ENCODE assay signal across 19 cellular contexts in genomic region chr14:38047518-38047917, GRCh38.
"Had no signal": no experiment of that assay in that cellular context is flagged by ENCODE, and none has a peak within 500 bp of the region (broad histone marks: within the 10 kb centered on the region; RNA-seq: fewer than 3 reads in every experiment).

No MANE protein-coding gene starts in this region.

- ATAC-seq: activated CD4-positive, CD25-positive, alpha-beta regulatory T cell treated with anti-CD3 and anti-CD28 coated beads, Interleukin-2, amount 50 U/mL, for 24 hours; activated naive CD8-positive, alpha-beta T cell treated with anti-CD3 and anti-CD28 coated beads, Interleukin-2, amount 50 U/mL, for 24 hours; activated T-cell treated with anti-CD3 and anti-CD28 coated beads, Interleukin-2, amount 50 U/mL, for 4 hours; gastrocnemius medialis had no signal

- DNase-seq: activated CD4-positive, alpha-beta T cell treated with anti-CD3 and anti-CD28 coated beads, Interleukin-2, amount 10 ng/mL, durations not matched to agents 7 days and 5 days; activated CD8-positive, alpha-beta memory T cell treated with anti-CD3 and anti-CD28 coated beads, Interleukin-2, amount 50 U/mL, for 4 hours; activated naive CD4-positive, alpha-beta T cell treated with anti-CD3 and anti-CD28 coated beads for 36 hours; activated naive CD8-positive, alpha-beta T cell treated with anti-CD3 and anti-CD28 coated beads, Interleukin-2, amount 50 U/mL, for 24 hours; activated T-cell treated with anti-CD3 and anti-CD28 coated beads, Interleukin-2, amount 50 U/mL, for 4 hours; anterior cingulate cortex; gastrocnemius medialis; head of caudate nucleus; kidney; left ventricle myocardium inferior; mammary epithelial cell; midbrain; stimulated activated CD4-positive, alpha-beta T cell treated with anti-CD3 and anti-CD28 coated beads, Interleukin-15, amount 100 ng/mL, for 24 hours; stimulated activated CD4-positive, alpha-beta T cell treated with anti-CD3 and anti-CD28 coated beads, Interleukin-2, amount 100 ng/mL, for 48 hours; testis; upper lobe of left lung had no signal

- FAIRE-seq: kidney had no signal

- H3K4me3 ChIP-seq: coronary artery, gastrocnemius medialis, left ventricle myocardium inferior, right atrium auricular region, testis, upper lobe of left lung had no signal
